12 cellular contexts compared by ENCODE assay signal in genomic region chrX:150896632-150897031, GRCh38.
"Had no signal": no experiment of that assay in that cellular context is flagged by ENCODE, and none has a peak within 500 bp of the region (broad histone marks: within the 10 kb centered on the region; RNA-seq: fewer than 3 reads in every experiment).

No MANE protein-coding gene starts in this region.

- H3K27ac Mint-ChIP-seq: activated B cell treated with CpG ODN at 0.5 μM for 24 hours; stimulated activated naive B cell treated with anti-CD40 and anti-IgM and Interleukin-4, amounts not matched to agents 10 μg/mL and 1 μg/mL and 100 μg/mL, for 72 hours had no signal

- H3K9me3 ChIP-seq: SK-N-SH, suprapubic skin had no signal

- H3K4me3 Mint-ChIP-seq: activated B cell treated with CpG ODN at 0.5 μM for 24 hours; stimulated activated naive B cell treated with anti-CD40 and anti-IgM and Interleukin-4, amounts not matched to agents 10 μg/mL and 1 μg/mL and 100 μg/mL, for 72 hours had no signal

- H3K9me3 Mint-ChIP-seq: activated B cell treated with CpG ODN at 0.5 μM for 24 hours; stimulated activated naive B cell treated with anti-CD40 and anti-IgM and Interleukin-4, amounts not matched to agents 10 μg/mL and 1 μg/mL and 100 μg/mL, for 72 hours; type B pancreatic cell had no signal

- H3K9me2 ChIP-seq: SK-N-SH had no signal

- H3K27me3 ChIP-seq: suprapubic skin had no signal

- H3K27me3 Mint-ChIP-seq: activated B cell treated with CpG ODN at 0.5 μM for 24 hours had no signal

- H3K27ac ChIP-seq: suprapubic skin had no signal

- DNase-seq: activated B cell treated with CpG ODN at 0.5 μM for 24 hours; activated CD4-positive, alpha-beta T cell treated with anti-CD3 and anti-CD28 coated beads, Interleukin-2, amount 50 U/mL, for 1 hour; activated naive CD4-positive, alpha-beta T cell treated with Interleukin-2 at 50 U/mL for 16 hours; activated T-cell treated with anti-CD3 and anti-CD28 coated beads, Interleukin-2, amount 50 U/mL, for 48 hours; hypothalamus; posterior cingulate gyrus; right cardiac atrium; SK-N-SH; stimulated activated CD4-positive, alpha-beta T cell treated with anti-CD3 and anti-CD28 coated beads, Interleukin-1b, Interleukin-23, amount 100 ng/mL, for 48 hours; stimulated activated naive B cell treated with anti-CD40 and anti-IgM and Interleukin-4, amounts not matched to agents 10 μg/mL and 1 μg/mL and 100 μg/mL, for 72 hours had no signal

- ATAC-seq: right cardiac atrium; stimulated activated naive B cell treated with anti-CD40 and anti-IgM and Interleukin-4, amounts not matched to agents 10 μg/mL and 1 μg/mL and 100 μg/mL, for 72 hours had no signal

- H3K4me3 ChIP-seq: suprapubic skin had no signal

- H3K9ac ChIP-seq: SK-N-SH had no signal

- H3K36me3 ChIP-seq: suprapubic skin had no signal
